Comparison of ENCODE assay signal across 1 cellular context in genomic region chr16:5042574-5043171, GRCh38.
TF ChIP-seq lines count a peak whose summit lies in the region.

No MANE protein-coding gene starts in this region.

TF ChIP-seq in HepG2, 621 proteins besides CTCF, POLR2A, EP300 and RAD21 (continued from another document and continues in another):
- no peak for TF ChIP-seq ZBTB46 (CRISPR knock-in tag; IDR thresholded peaks at IDR 0.05; ENCODE audit: borderline replicate concordance)
- no peak for TF ChIP-seq ZBTB1 (CRISPR knock-in tag; IDR thresholded peaks at IDR 0.05; ENCODE audit: borderline replicate concordance)
- TF ChIP-seq SSRP1 (CRISPR knock-in tag; IDR thresholded peaks at IDR 0.05) = no peak
- TF ChIP-seq MLX (CRISPR knock-in tag; IDR thresholded peaks at IDR 0.05) = no peak
- TF ChIP-seq ERF (CRISPR knock-in tag; IDR thresholded peaks at IDR 0.05) = peak; percentile 63; the same call in 1 of the 2 replicates
- TF ChIP-seq ZNF136 (CRISPR knock-in tag; IDR thresholded peaks at IDR 0.05; ENCODE audit: low read depth) = no peak
- no peak for TF ChIP-seq RFX3 (CRISPR knock-in tag; IDR thresholded peaks at IDR 0.05)
- TF ChIP-seq ZNF251 (CRISPR knock-in tag; IDR thresholded peaks at IDR 0.05) = no peak
- no peak for TF ChIP-seq ZNF672 (CRISPR knock-in tag; IDR thresholded peaks at IDR 0.05)
- no peak for TF ChIP-seq E2F5 (CRISPR knock-in tag; conservative IDR thresholded peaks at IDR 0.05)
- TF ChIP-seq ZNF362 (CRISPR knock-in tag; IDR thresholded peaks at IDR 0.05; ENCODE audit: borderline replicate concordance) = no peak
- no peak for TF ChIP-seq ZNF414 (CRISPR knock-in tag; IDR thresholded peaks at IDR 0.05)
- no peak for TF ChIP-seq MXD1 (CRISPR knock-in tag; IDR thresholded peaks at IDR 0.05)
- TF ChIP-seq SNAI1 (CRISPR knock-in tag; IDR thresholded peaks at IDR 0.05; ENCODE audit: borderline replicate concordance) = no peak
- no peak for TF ChIP-seq HCFC1 (IDR thresholded peaks at IDR 0.05; ENCODE audit: low read depth, low read length)
- TF ChIP-seq ZNF10 (CRISPR knock-in tag; IDR thresholded peaks at IDR 0.05; ENCODE audit: borderline replicate concordance, low read depth) = no peak
- no peak for TF ChIP-seq FOXK1 (CRISPR knock-in tag; IDR thresholded peaks at IDR 0.05; ENCODE audit: borderline replicate concordance, low read depth)
- TF ChIP-seq ZNF556 (CRISPR knock-in tag; IDR thresholded peaks at IDR 0.05; ENCODE audit: borderline replicate concordance) = no peak
- no peak for TF ChIP-seq ZNF124 (CRISPR knock-in tag; IDR thresholded peaks at IDR 0.05)
- no peak for TF ChIP-seq GTF2F1 (IDR thresholded peaks at IDR 0.05; ENCODE audit: low read length)
- TF ChIP-seq ZBTB40 (IDR thresholded peaks at IDR 0.05) = no peak
- TF ChIP-seq ZBTB40 (CRISPR knock-in tag; IDR thresholded peaks at IDR 0.05) = no peak
- no peak for TF ChIP-seq MAFG (CRISPR knock-in tag; IDR thresholded peaks at IDR 0.05)
- no peak for TF ChIP-seq CC2D1A (CRISPR knock-in tag; IDR thresholded peaks at IDR 0.05)
- 0 out of 2 replicates have a peak, but pooled peaks have one; percentile 43 for TF ChIP-seq BRD4 (CRISPR knock-in tag; IDR thresholded peaks at IDR 0.05)
- no peak for TF ChIP-seq ZFP91 (CRISPR knock-in tag; IDR thresholded peaks at IDR 0.05; ENCODE audit: borderline replicate concordance)
- TF ChIP-seq MZF1 (CRISPR knock-in tag; IDR thresholded peaks at IDR 0.05; ENCODE audit: borderline replicate concordance) = no peak
- no peak for TF ChIP-seq RBAK (CRISPR knock-in tag; IDR thresholded peaks at IDR 0.05)
- TF ChIP-seq CBX5 (CRISPR knock-in tag; IDR thresholded peaks at IDR 0.05; ENCODE audit: borderline replicate concordance) = no peak
- no peak for TF ChIP-seq ZC3H4 (CRISPR knock-in tag; IDR thresholded peaks at IDR 0.05; ENCODE audit: borderline replicate concordance)
- TF ChIP-seq GZF1 (CRISPR knock-in tag; IDR thresholded peaks at IDR 0.05) = no peak
- TF ChIP-seq ZHX2 (IDR thresholded peaks at IDR 0.05; ENCODE audit: low read depth) = no peak
- TF ChIP-seq ZHX2 (CRISPR knock-in tag; IDR thresholded peaks at IDR 0.05; ENCODE audit: borderline replicate concordance) = no peak
